Comparison of ENCODE assay signal across 8 cellular contexts in the genomic region with DNA sequence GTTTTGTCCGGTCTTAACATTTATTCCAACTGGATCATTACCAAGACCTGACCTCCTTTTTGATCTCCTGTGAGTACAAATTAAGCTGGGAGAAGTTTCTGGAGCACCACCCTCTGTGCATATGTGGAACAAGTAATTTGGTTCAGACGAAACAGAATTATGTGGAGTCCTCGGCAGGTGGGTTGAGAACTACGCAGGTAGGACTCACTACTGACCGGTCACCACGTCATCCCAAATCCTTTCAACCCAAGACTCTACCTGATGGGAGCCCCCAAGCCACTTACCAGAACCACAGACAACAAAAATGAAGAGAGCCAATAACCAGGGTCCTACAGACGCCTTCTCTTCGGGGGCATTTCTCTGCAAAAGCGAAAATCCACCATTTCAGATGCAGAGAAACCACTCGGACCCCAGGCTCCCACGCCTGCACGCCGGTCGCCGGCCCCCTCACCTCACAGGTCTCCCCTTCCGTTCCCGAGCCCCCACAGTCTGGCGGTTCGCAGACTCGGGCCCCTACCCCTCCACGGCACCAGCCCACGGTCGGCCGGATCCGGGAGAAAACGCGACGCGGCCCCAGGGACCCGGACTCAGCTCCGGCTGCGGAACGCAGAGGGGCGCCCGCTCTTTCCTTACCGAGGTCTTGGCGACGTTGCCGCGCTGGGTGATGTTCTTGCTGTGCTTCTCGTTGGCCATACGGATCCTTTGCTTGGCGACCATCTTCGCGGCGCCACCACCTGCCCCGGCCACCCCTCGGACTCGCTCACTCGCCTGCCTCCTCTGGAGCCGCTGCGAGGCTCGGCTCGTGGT. TPM values are rescaled to one million over a fixed set of nuclear protein-coding genes. Genes with fewer than 3 reads are reported as not detected.
DNase-seq lines count a peak whose midpoint lies in the region; ATAC-seq and TF ChIP-seq lines count a peak whose summit lies in the region.

No MANE protein-coding gene starts in this region.

- H2AFZ ChIP-seq in SK-N-SH (ENCODE audit: low read depth): no peak overlapping the region; the same call in 1 of the 2 replicates

- no peak; the same call in 1 of the 2 replicates for TF ChIP-seq CTCF in SK-N-SH (IDR thresholded peaks at IDR 0.05)
- TF ChIP-seq CTCF in brain microvascular endothelial cell (IDR thresholded peaks at IDR 0.05; ENCODE audit: low read depth, low read length, missing control alignments): no peak

- ATAC-seq in HG03108 (IDR thresholded peaks at IDR 0.05; ENCODE audit: unreplicated experiment): peak; percentile 16

- DNase-seq in NCI-H1417 (lab: John Stamatoyannopoulos, UW) (peak; percentile 59 to 71 (median 66)), NCI-H1417 treated with DMSO at 0.1 percent for 48 hours (lab: John Stamatoyannopoulos, UW) (no peak), SK-N-SH (no peak), brain microvascular endothelial cell (no peak), inferior parietal cortex (ENCODE audit: extremely low spot score) (peak; percentile 44), hepatic stellate cell (ENCODE audit: low spot score) (no peak)
- DNase-seq in stimulated activated CD4-positive, alpha-beta T cell treated with anti-CD3 and anti-CD28 coated beads, Interleukin-15, amount 100 ng/mL, for 1 hour (ENCODE audit: low read depth in 1 of 2, low spot score in 1 of 2): peak; percentile 12 to 18

- CTCF ChIA-PET in SK-N-SH (lab: Yijun Ruan, JAX): interaction anchor here (1.7 kb wide), 1 partner anchor 18 kb away, joined by 5 read pairs; no protein-coding TSS in a partner anchor

- H3K4me3 ChIP-seq in SK-N-SH (ENCODE audit: low read depth in 2 of 2, low read length in 1 of 2) (peak overlapping the region; percentile 83 to 87), brain microvascular endothelial cell (ENCODE audit: low read depth, low read length) (peak overlapping the region; percentile 88)

- H4K20me1 ChIP-seq in SK-N-SH (ENCODE audit: insufficient read depth): peaks cover 40% of the 10 kb centered on the region

- H3K4me1 ChIP-seq in SK-N-SH (ENCODE audit: control insufficient read depth in 1 of 2, insufficient read depth in 2 of 2, low read depth in 1 of 2, low read length in 1 of 2): peaks cover 5 to 8% of the 10 kb centered on the region in 2 experiments; a peak in 3 of 4 replicates

- H3K27me3 ChIP-seq in SK-N-SH (ENCODE audit: insufficient read depth): no peaks in the 10 kb centered on the region
- H3K27me3 ChIP-seq in brain microvascular endothelial cell (replicated peaks): no peaks in the 10 kb centered on the region

- peaks cover 18% of the 10 kb centered on the region for H3F3A ChIP-seq in SK-N-SH (replicated peaks; ENCODE audit: insufficient read depth)

- peak overlapping the region; percentile 96 for H3K9ac ChIP-seq in SK-N-SH

- H3K9me2 ChIP-seq in SK-N-SH: no peaks in the 10 kb centered on the region

- POLR2A ChIA-PET in SK-N-SH (lab: Yijun Ruan, JAX): interaction anchor here (0.8 to 1.3 kb wide), 7 partner anchors 8 to 574 kb away, joined by 3 to 10 read pairs (median 3); a partner anchor contains a TSS

- TF ChIP-seq EP300 in SK-N-SH (IDR thresholded peaks at IDR 0.05; ENCODE audit: borderline replicate concordance in 1 of 2, low read depth in 1 of 2, low read length in 1 of 2): no peak

- in situ Hi-C loops in brain microvascular endothelial cell (cut with HindIII; ENCODE audit: low pct_ligation_motif_present, low sequenced_read_pairs): no loop called here

- H3K27ac ChIP-seq in SK-N-SH (ENCODE audit: low read depth in 2 of 2, low read length in 1 of 2): peak overlapping the region; percentile 95
- peak overlapping the region; percentile 92 for H3K27ac ChIP-seq in brain microvascular endothelial cell

- H3K36me3 ChIP-seq in SK-N-SH (replicated peaks in 1 of 2; ENCODE audit: control insufficient read depth in 1 of 2, insufficient read depth in 2 of 2, low read length in 1 of 2) (peaks cover 36 to 48% of the 10 kb centered on the region in 2 experiments), brain microvascular endothelial cell (replicated peaks) (peaks cover 19% of the 10 kb centered on the region)

- H3K79me2 ChIP-seq in SK-N-SH (ENCODE audit: insufficient read depth): peaks cover 91% of the 10 kb centered on the region

- under 1% methylated on average over 47 of the region's 54 CpGs for WGBS in SK-N-SH (ENCODE audit: low lambda C conversion rate)

- H3K4me2 ChIP-seq in SK-N-SH: peak overlapping the region; percentile 88

- H3K9me3 ChIP-seq in SK-N-SH: no peaks in the 10 kb centered on the region

- TF ChIP-seq RAD21 in SK-N-SH (IDR thresholded peaks at IDR 0.05; ENCODE audit: low read length): no peak

TF ChIP-seq in SK-N-SH, 30 proteins besides CTCF, POLR2A, EP300 and RAD21:
- TF ChIP-seq, protein P1, sequence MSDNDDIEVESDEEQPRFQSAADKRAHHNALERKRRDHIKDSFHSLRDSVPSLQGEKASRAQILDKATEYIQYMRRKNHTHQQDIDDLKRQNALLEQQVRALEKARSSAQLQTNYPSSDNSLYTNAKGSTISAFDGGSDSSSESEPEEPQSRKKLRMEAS (IDR thresholded peaks at IDR 0.05; ENCODE audit: low read depth): 0 out of 2 replicates have a peak, but pooled peaks have one; percentile 5
- TF ChIP-seq YY1 (IDR thresholded peaks at IDR 0.05; ENCODE audit: low read depth): no peak

RNA-seq across cellular contexts. Expression of a gene that starts 0.7 kb away (rescaled TPM):
- polyA plus RNA-seq in SK-N-SH (2012; rRNA removed): 61.7 and 77.4 TPM in 2 replicates
- polyA plus RNA-seq in SK-N-SH (2012; cell fraction: cytosol; rRNA removed): 60.7 and 61.4 TPM in 2 replicates
- 77.7 and 128 TPM in 2 replicates for polyA plus RNA-seq in SK-N-SH (2012; cell fraction: nucleus; rRNA removed)

RNA-seq across cellular contexts. Expression of a gene that starts 1.0 kb away (rescaled TPM):
- 67.0 and 72.7 TPM in 2 replicates for polyA plus RNA-seq in SK-N-SH (2012; rRNA removed)
- 83.0 and 110 TPM in 2 replicates for polyA plus RNA-seq in SK-N-SH (2012; cell fraction: cytosol; rRNA removed)
- polyA plus RNA-seq in SK-N-SH (2012; cell fraction: nucleus; rRNA removed): 35.4 and 70.9 TPM in 2 replicates

RNA-seq across cellular contexts. Expression of a gene that starts 57.5 kb away (rescaled TPM):
- 143 and 247 TPM in 2 replicates for polyA plus RNA-seq in SK-N-SH (2012; rRNA removed)
- polyA plus RNA-seq in SK-N-SH (2012; cell fraction: cytosol; rRNA removed): 180 and 198 TPM in 2 replicates
- 37.8 and 70.8 TPM in 2 replicates for polyA plus RNA-seq in SK-N-SH (2012; cell fraction: nucleus; rRNA removed)

Comparison
In these comparisons a context has a peak if more than half of its experiments do, and no peak if none do; other contexts are left out.
1. DNase-seq: peak in NCI-H1417 (3 of 3), inferior parietal cortex (single experiment) and stimulated activated CD4-positive, alpha-beta T cell treated with anti-CD3 and anti-CD28 coated beads, Interleukin-15, amount 100 ng/mL, for 1 hour (2 of 2); none in NCI-H1417 treated with DMSO at 0.1 percent for 48 hours (single experiment), SK-N-SH (single experiment), brain microvascular endothelial cell (single experiment) and hepatic stellate cell (single experiment).